Comparison of ENCODE assay signal across 9 cellular contexts in genomic region chr6:25137497-25137896, GRCh38.
DNase-seq lines count a peak whose midpoint lies in the region; ATAC-seq, FAIRE-seq and TF ChIP-seq lines count a peak whose summit lies in the region.
"Had no signal": no experiment of that assay in that cellular context is flagged by ENCODE, and none has a peak within 500 bp of the region (broad histone marks: within the 10 kb centered on the region; RNA-seq: fewer than 3 reads in every experiment).

No MANE protein-coding gene starts in this region.

- no peak for DNase-seq in GM06990 (ENCODE audit: extremely low read depth, insufficient read length)
- DNase-seq in OCI-LY7 (ENCODE audit: low spot score) = peak; percentile 11
- no peak for DNase-seq in dorsolateral prefrontal cortex
- no peak for DNase-seq in pancreas
- no peak for DNase-seq in BE2C
- DNase-seq in hepatocyte (ENCODE audit: low spot score) = no peak
- DNase-seq in NCI-H2081 treated with DMSO at 0.1 percent for 48 hours (lab: John Stamatoyannopoulos, UW) = no peak
- DNase-seq in OCI-M2 (lab: John Stamatoyannopoulos, UW; ENCODE audit: unreplicated experiment) = no peak
- DNase-seq: NCI-H1105 treated with DMSO at 0.1 percent for 48 hours had no signal

- TF ChIP-seq CTCF in GM06990 (IDR thresholded peaks at IDR 0.05; ENCODE audit: insufficient read depth, low read length, poor library complexity, severe bottlenecking) (no peak), OCI-LY7 (conservative IDR thresholded peaks at IDR 0.05; ENCODE audit: low read length) (no peak), dorsolateral prefrontal cortex (IDR thresholded peaks at IDR 0.05 in 54 of 56, conservative IDR thresholded peaks at IDR 0.05 in 2 of 56; ENCODE audit: low read depth in 1 of 56, partially characterized antibody in 56 of 56) (no peak), pancreas (IDR thresholded peaks at IDR 0.05) (no peak), BE2C (IDR thresholded peaks at IDR 0.05; ENCODE audit: low read depth, low read length) (no peak), hepatocyte (IDR thresholded peaks at IDR 0.05; ENCODE audit: poor library complexity) (no peak)

- peak overlapping the region; percentile 98 for H2AFZ ChIP-seq in OCI-LY7 (ENCODE audit: low read length)
- H2AFZ ChIP-seq in hepatocyte = no peak overlapping the region

- H3K27ac ChIP-seq in OCI-LY7 (ENCODE audit: low read depth, low read length, poor library complexity, severe bottlenecking) = no peak overlapping the region
- H3K27ac ChIP-seq in dorsolateral prefrontal cortex = peak overlapping the region in 53 of 59 donors; percentile 6 to 91 (median 75)
- peak overlapping the region; percentile 10 to 73 (median 42) for H3K27ac ChIP-seq in pancreas
- no peak overlapping the region for H3K27ac ChIP-seq in hepatocyte

- H3K4me2 ChIP-seq in OCI-LY7 (ENCODE audit: low read length) (peak overlapping the region; percentile 81), hepatocyte (no peak overlapping the region)

- H4K20me1 ChIP-seq in OCI-LY7 (ENCODE audit: insufficient read depth, low read length) = no peaks in the 10 kb centered on the region
- no peaks in the 10 kb centered on the region for H4K20me1 ChIP-seq in hepatocyte (ENCODE audit: insufficient read depth, poor library complexity, severe bottlenecking)

- H3K9me2 ChIP-seq in OCI-LY7 (ENCODE audit: insufficient read depth, low read length) (no peaks in the 10 kb centered on the region), hepatocyte (replicated peaks; ENCODE audit: insufficient read depth) (no peaks in the 10 kb centered on the region)

- no peak for FAIRE-seq in pancreas (lab: Jason Lieb, UNC)

- no peaks in the 10 kb centered on the region for H3K36me3 ChIP-seq in GM06990 (ENCODE audit: control insufficient read depth, insufficient read depth, low read length)
- peaks cover 4% of the 10 kb centered on the region; the same call in 1 of the 2 replicates for H3K36me3 ChIP-seq in OCI-LY7 (ENCODE audit: insufficient read depth, low read length)
- no peaks in the 10 kb centered on the region for H3K36me3 ChIP-seq in pancreas
- no peaks in the 10 kb centered on the region for H3K36me3 ChIP-seq in BE2C
- H3K36me3 ChIP-seq in hepatocyte (replicated peaks; ENCODE audit: insufficient read depth, low read depth) = no peaks in the 10 kb centered on the region

- intact Hi-C loops in OCI-LY7 (cut with micrococcal nuclease; ENCODE audit: unreplicated experiment) (loop anchor here (5.0 to 10.0 kb wide), 2 partner anchors 275 to 643 kb away; partner anchors contain the start of gene ALDH5A1), dorsolateral prefrontal cortex (cut with DNase I) (no loop called here), pancreas (cut with DNase I) (no loop called here)

- H3K79me2 ChIP-seq in OCI-LY7 (ENCODE audit: insufficient read depth, low read depth, low read length) = no peaks in the 10 kb centered on the region
- no peaks in the 10 kb centered on the region for H3K79me2 ChIP-seq in hepatocyte

- CTCF ChIA-PET in OCI-LY7 (lab: Charles Lee; ENCODE audit: unreplicated experiment) = no interaction called here

- H3K4me3 ChIP-seq in GM06990 (replicated peaks; ENCODE audit: low read depth, low read length) (peak overlapping the region; percentile 60), OCI-LY7 (ENCODE audit: low read depth, low read length, poor library complexity, severe bottlenecking) (peak overlapping the region; percentile 51), dorsolateral prefrontal cortex (peak overlapping the region in 56 of 59 donors; percentile 0 to 76 (median 56)), pancreas (peak overlapping the region in 3 of 4 donors; percentile 2 to 40 (median 37)), BE2C (ENCODE audit: low read depth, low read length) (no peak overlapping the region), hepatocyte (no peak overlapping the region)

- WGBS in pancreas, 2 donors = 65 to 69% methylated on average over 6 of the region's 6 CpGs
- WGBS in hepatocyte (ENCODE audit: low lambda C conversion rate, missing lambda C conversion rate) = 93% methylated on average over 6 of the region's 6 CpGs

- H3K9me3 ChIP-seq in OCI-LY7 (ENCODE audit: low read length) (peaks cover 44% of the 10 kb centered on the region), pancreas (no peaks in the 10 kb centered on the region), BE2C (peaks cover 6% of the 10 kb centered on the region; the same call in 1 of the 2 replicates), hepatocyte (ENCODE audit: low read depth) (peaks cover 9% of the 10 kb centered on the region)

- peak in 1 of 4 donors; percentile 17 for ATAC-seq in pancreas

- no peaks in the 10 kb centered on the region for H3K27me3 ChIP-seq in GM06990 (replicated peaks; ENCODE audit: control insufficient read depth, insufficient read depth, low read length)
- no peaks in the 10 kb centered on the region for H3K27me3 ChIP-seq in dorsolateral prefrontal cortex
- no peaks in the 10 kb centered on the region for H3K27me3 ChIP-seq in pancreas
- H3K27me3 ChIP-seq in BE2C = no peaks in the 10 kb centered on the region
- no peaks in the 10 kb centered on the region for H3K27me3 ChIP-seq in hepatocyte

- H3K4me1 ChIP-seq in OCI-LY7 (ENCODE audit: insufficient read depth, low read length, poor library complexity, severe bottlenecking) (peaks cover 24% of the 10 kb centered on the region), pancreas (no peaks in the 10 kb centered on the region), BE2C (no peaks in the 10 kb centered on the region), hepatocyte (ENCODE audit: insufficient read depth) (no peaks in the 10 kb centered on the region)

- BruUV-seq in OCI-LY7 (replicated peaks; lab: Mats Ljungman, UMichigan) = no TSS peak

- POLR2A ChIA-PET in OCI-LY7 (lab: Charles Lee) = interaction anchor here (0.9 to 2.6 kb wide), 3 partner anchors 9 to 120 kb away, joined by 3 to 23 read pairs (median 8); no protein-coding TSS in a partner anchor

Comparison
In these comparisons a context has a peak if more than half of its experiments do, and no peak if none do; other contexts are left out.
1. H3K4me3 ChIP-seq: peak in GM06990 (single experiment), OCI-LY7 (single experiment), dorsolateral prefrontal cortex (56 of 59) and pancreas (3 of 4); none in BE2C (single experiment) and hepatocyte (single experiment).
2. H3K27ac ChIP-seq: peak in dorsolateral prefrontal cortex (53 of 59) and pancreas (4 of 4); none in OCI-LY7 (single experiment) and hepatocyte (single experiment).